23 cellular contexts compared by ENCODE assay signal in genomic region chr1:246444611-246445010, GRCh38.
DNase-seq lines count a peak whose midpoint lies in the region; ATAC-seq and TF ChIP-seq lines count a peak whose summit lies in the region.
"Had no signal": no experiment of that assay in that cellular context is flagged by ENCODE, and none has a peak within 500 bp of the region (broad histone marks: within the 10 kb centered on the region; RNA-seq: fewer than 3 reads in every experiment).

No MANE protein-coding gene starts in this region.

- H2BK15ac ChIP-seq in H9 (ENCODE audit: low read depth, low read length): no peak overlapping the region

- no peak overlapping the region for H3K18ac ChIP-seq in H9 (ENCODE audit: insufficient read length, low read depth, low read length)

- H3K4me3 Mint-ChIP-seq in H9 (no peak overlapping the region), T-helper 17 cell (no peak overlapping the region)
- H3K4me3 Mint-ChIP-seq: CD14-positive monocyte; CD4-positive, alpha-beta memory T cell; CD4-positive, CD25-positive, alpha-beta regulatory T cell; CD8-positive, alpha-beta memory T cell had no signal

- H3K27me3 ChIP-seq in cardiac muscle cell (no peaks in the 10 kb centered on the region), H9 (ENCODE audit: insufficient read depth, low read length) (no peaks in the 10 kb centered on the region), smooth muscle cell (ENCODE audit: low read depth) (no peaks in the 10 kb centered on the region)
- H3K27me3 ChIP-seq: BE2C, BLaER1 had no signal

- H2AFZ ChIP-seq in H9 (ENCODE audit: low read length) (no peak overlapping the region), smooth muscle cell (ENCODE audit: low read depth) (no peak overlapping the region)

- H3K4me1 ChIP-seq in cardiac muscle cell (ENCODE audit: low read depth) (peaks cover 22% of the 10 kb centered on the region), H9 (ENCODE audit: insufficient read depth, low read length) (no peaks in the 10 kb centered on the region), smooth muscle cell (ENCODE audit: low read depth) (peaks cover 11% of the 10 kb centered on the region)
- H3K4me1 ChIP-seq: BLaER1 had no signal

- no peak overlapping the region for H2AK5ac ChIP-seq in H9 (ENCODE audit: insufficient read length, low read length)

- H3K79me1 ChIP-seq in H9 (ENCODE audit: insufficient read depth, low read depth, low read length, poor library complexity, severe bottlenecking): no peaks in the 10 kb centered on the region

- H3K79me2 ChIP-seq in H9 (ENCODE audit: insufficient read depth, low read length) (0 out of 2 replicates have a peak, but pooled peaks cover 2% of the 10 kb centered on the region), smooth muscle cell (ENCODE audit: low read depth) (no peaks in the 10 kb centered on the region)

- H2BK20ac ChIP-seq in H9 (ENCODE audit: low read depth, low read length, poor library complexity, severe bottlenecking): no peak overlapping the region

- H3K27ac Mint-ChIP-seq in H9 (no peak overlapping the region), T-helper 17 cell (peak overlapping the region; percentile 21)
- H3K27ac Mint-ChIP-seq: CD14-positive monocyte; CD4-positive, alpha-beta memory T cell; CD8-positive, alpha-beta memory T cell had no signal

- TF ChIP-seq CTCF in cardiac muscle cell (IDR thresholded peaks at IDR 0.05; ENCODE audit: low read depth, low read length) (no peak), H9 (conservative IDR thresholded peaks at IDR 0.05) (no peak), smooth muscle cell (IDR thresholded peaks at IDR 0.05; ENCODE audit: borderline replicate concordance, insufficient read depth, poor library complexity, severe bottlenecking) (no peak)

- H3F3A ChIP-seq in smooth muscle cell (ENCODE audit: low read depth): no peaks in the 10 kb centered on the region

- H4K5ac ChIP-seq in H9 (ENCODE audit: insufficient read length, low read depth, low read length): no peak overlapping the region

- H3K23me2 ChIP-seq in H9 (ENCODE audit: insufficient read length, low read depth, low read length, poor library complexity, severe bottlenecking): no peaks in the 10 kb centered on the region

- H3K4me3 ChIP-seq in cardiac muscle cell: no peak overlapping the region
- no peak overlapping the region for H3K4me3 ChIP-seq in smooth muscle cell
- H3K4me3 ChIP-seq: BLaER1, GM12878 had no signal

- H4K91ac ChIP-seq in H9 (ENCODE audit: insufficient read length, low read depth, low read length): no peak overlapping the region

- no peak overlapping the region for H3K4ac ChIP-seq in H9 (ENCODE audit: low read depth, low read length)

- intact Hi-C loops in cardiac septum (cut with DNase I): no loop called here

- H3K4me1 Mint-ChIP-seq in H9: peaks cover 3 to 5% of the 10 kb centered on the region in 2 experiments; a peak in 1 of 4 replicates
- H3K4me1 Mint-ChIP-seq in T-helper 17 cell: peaks cover 3% of the 10 kb centered on the region

- H3K23ac ChIP-seq in H9 (ENCODE audit: insufficient read length, low read depth, low read length): no peak overlapping the region

- H4K20me1 ChIP-seq in H9 (ENCODE audit: control insufficient read depth, insufficient read depth, insufficient read length) (no peaks in the 10 kb centered on the region), smooth muscle cell (ENCODE audit: low read depth) (peaks cover 10% of the 10 kb centered on the region)

- peaks cover 0 to 3% (median 0%) of the 10 kb centered on the region in 3 experiments; a peak in 1 of 7 replicates for H3K36me3 Mint-ChIP-seq in H9 (ENCODE audit: insufficient read depth in 1 of 3, low read depth in 3 of 3)
- peaks cover 5% of the 10 kb centered on the region for H3K36me3 Mint-ChIP-seq in T-helper 17 cell (ENCODE audit: low read depth)
- H3K36me3 Mint-ChIP-seq: CD14-positive monocyte had no signal

- H2BK12ac ChIP-seq in H9 (ENCODE audit: insufficient read length, low read depth, low read length): no peak overlapping the region

- H2BK120ac ChIP-seq in H9 (ENCODE audit: low read depth, low read length, poor library complexity, severe bottlenecking): peak overlapping the region; percentile 61

- H3K14ac ChIP-seq in H9 (ENCODE audit: insufficient read depth, low read length): no peak overlapping the region

- H3K4me2 ChIP-seq in H9 (ENCODE audit: insufficient read depth, insufficient read length, low read length) (no peak overlapping the region), smooth muscle cell (peak overlapping the region; percentile 14)
- H3K4me2 ChIP-seq: BLaER1 had no signal

- H3K27ac ChIP-seq in cardiac muscle cell (peak overlapping the region; percentile 36), H9 (ENCODE audit: insufficient read length, low read depth, low read length) (no peak overlapping the region), smooth muscle cell (ENCODE audit: low read depth) (no peak overlapping the region)
- H3K27ac ChIP-seq: BLaER1 had no signal

- H3K9ac ChIP-seq in H9 (ENCODE audit: extremely low read depth, insufficient read length, low read length) (no peak overlapping the region), smooth muscle cell (ENCODE audit: low read depth) (no peak overlapping the region)
- H3K9ac ChIP-seq: BLaER1 had no signal

- ATAC-seq in T-helper 17 cell (no peak), GM18873 (IDR thresholded peaks at IDR 0.05; ENCODE audit: low FRiP score, unreplicated experiment) (no peak)
- ATAC-seq: GM12878 had no signal

- WGBS in H9 (ENCODE audit: extremely low coverage, insufficient read length, low lambda C conversion rate): no CpG with 5 or more reads among the region's 3 CpGs
- 40% methylated on average over 3 of the region's 3 CpGs for WGBS in smooth muscle cell (ENCODE audit: low lambda C conversion rate)

- H3K27me3 Mint-ChIP-seq in H9 (ENCODE audit: low read depth) (no peaks in the 10 kb centered on the region), T-helper 17 cell (no peaks in the 10 kb centered on the region)
- H3K27me3 Mint-ChIP-seq: CD4-positive, alpha-beta memory T cell; CD4-positive, CD25-positive, alpha-beta regulatory T cell; CD8-positive, alpha-beta memory T cell had no signal

- no peak overlapping the region for H4K8ac ChIP-seq in H9 (replicated peaks; ENCODE audit: insufficient read length, low read depth, low read length)

- H3K9me3 Mint-ChIP-seq in H9: no peaks in the 10 kb centered on the region

- H2BK5ac ChIP-seq in H9 (ENCODE audit: insufficient read length, low read length): no peak overlapping the region

- H3K36me3 ChIP-seq in cardiac muscle cell (no peaks in the 10 kb centered on the region), smooth muscle cell (ENCODE audit: low read depth) (no peaks in the 10 kb centered on the region)
- H3K36me3 ChIP-seq: BE2C, BLaER1 had no signal

- no peak overlapping the region for H3K56ac ChIP-seq in H9 (ENCODE audit: insufficient read length, low read depth, low read length)

- DNase-seq in cardiac muscle cell (ENCODE audit: low read depth in 1 of 2, low spot score in 1 of 2) (peak in 1 of 2 donors; percentile 30), cardiac septum (ENCODE audit: low spot score) (no peak), H9 (no peak), T-helper 17 cell (no peak), smooth muscle cell (lab: John Stamatoyannopoulos, UW; ENCODE audit: unreplicated experiment) (no peak), activated T-cell treated with anti-CD3 and anti-CD28 coated beads for 4 hours (no peak)
- DNase-seq: 8988T; ACHN; BE2C; C1 segment of cervical spinal cord; CD4-positive, alpha-beta memory T cell; CD4-positive, CD25-positive, alpha-beta regulatory T cell; CD8-positive, alpha-beta memory T cell; COR-L47; DMS 273 treated with DMSO at 0.1 percent for 48 hours; DMS153; DND-41; EL; GDM1 had no signal

- H3K9me3 ChIP-seq in cardiac muscle cell (ENCODE audit: low read depth): no peaks in the 10 kb centered on the region
- H3K9me3 ChIP-seq in H9 (ENCODE audit: control insufficient read depth, low read depth, low read length): no peaks in the 10 kb centered on the region
- H3K9me3 ChIP-seq in T-helper 17 cell (ENCODE audit: control insufficient read depth, low read length, poor library complexity, severe bottlenecking): peaks cover 2% of the 10 kb centered on the region
- no peaks in the 10 kb centered on the region for H3K9me3 ChIP-seq in smooth muscle cell (replicated peaks; ENCODE audit: low read depth)
- H3K9me3 ChIP-seq: BE2C had no signal

- H3T11ph ChIP-seq in H9 (ENCODE audit: low read length): no peak overlapping the region
